Comparison of ENCODE assay signal across 8 cellular contexts in the genomic region with DNA sequence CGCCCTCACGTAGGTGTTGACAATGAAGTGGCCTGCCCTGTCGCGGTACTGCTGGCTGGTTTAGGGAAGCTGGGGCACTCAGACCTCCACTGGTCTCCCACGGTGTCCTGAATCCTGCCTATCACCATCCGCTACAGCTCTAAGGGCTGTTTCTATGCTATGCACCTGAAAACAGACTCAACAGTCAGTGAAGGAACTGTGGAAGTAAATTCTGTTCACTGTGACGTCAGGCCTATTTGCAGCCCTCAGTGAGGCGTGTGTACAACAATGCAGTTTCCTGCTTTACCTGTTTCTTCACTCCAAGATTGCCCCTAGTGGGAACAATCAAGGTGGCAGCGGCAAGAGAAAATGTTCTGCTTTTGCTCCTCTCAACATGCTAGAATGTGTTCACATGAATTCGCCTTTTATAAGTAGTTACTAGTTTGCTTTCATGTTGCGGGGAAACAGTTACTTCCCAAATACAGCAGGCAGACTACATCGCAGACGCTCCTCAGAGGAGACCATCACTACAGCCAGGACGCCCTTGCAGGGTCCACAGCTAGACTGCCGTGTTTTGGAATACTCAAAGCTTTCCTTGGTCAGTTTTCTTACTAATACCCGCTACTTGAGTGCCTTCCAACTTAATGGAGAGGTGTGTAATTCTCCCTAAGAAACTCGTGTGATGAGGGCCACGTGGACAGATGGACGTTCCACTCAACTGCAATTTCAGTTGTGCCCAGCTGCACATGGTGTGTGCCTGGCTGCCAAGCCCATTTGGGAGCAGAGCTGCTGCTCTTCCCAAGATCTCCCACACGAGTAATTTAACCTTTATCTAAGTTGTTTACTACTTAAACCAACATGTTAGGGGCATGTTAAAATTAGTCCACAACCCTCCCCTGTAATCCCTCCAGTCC.
DNase-seq lines count a peak whose midpoint lies in the region; ATAC-seq and TF ChIP-seq lines count a peak whose summit lies in the region.

No MANE protein-coding gene starts in this region.

- no peak overlapping the region for H3K27ac ChIP-seq in parathyroid adenoma

- no peak overlapping the region for H3K4me3 ChIP-seq in parathyroid adenoma (ENCODE audit: low read depth, low read length)

- no peaks in the 10 kb centered on the region for H3K36me3 ChIP-seq in parathyroid adenoma (ENCODE audit: control insufficient read depth, insufficient read depth, low read length)

- H3K4me1 ChIP-seq in parathyroid adenoma = peaks cover 3% of the 10 kb centered on the region

- no peak overlapping the region for H2AFZ ChIP-seq in parathyroid adenoma

- DNase-seq in CD1c-positive myeloid dendritic cell (ENCODE audit: extremely low spot score) (peak; percentile 57), NCI-H2227 (lab: John Stamatoyannopoulos, UW; ENCODE audit: unreplicated experiment) (peak; percentile 58), cerebellar cortex (ENCODE audit: low spot score) (peak; percentile 65), SKM-1 treated with dmso at 0.1 percent for 144 hours (lab: John Stamatoyannopoulos, UW; ENCODE audit: unreplicated experiment) (no peak)
- DNase-seq in activated CD4-positive, alpha-beta T cell treated with anti-CD3 and anti-CD28 coated beads for 1 hour = no peak

- H3K27me3 ChIP-seq in parathyroid adenoma (ENCODE audit: control insufficient read depth, insufficient read depth, low read length) = no peaks in the 10 kb centered on the region

- peak overlapping the region; percentile 20 for H3K4me2 ChIP-seq in parathyroid adenoma (ENCODE audit: low read length)

- no peaks in the 10 kb centered on the region for H3K79me2 ChIP-seq in parathyroid adenoma

- no peaks in the 10 kb centered on the region for H3K9me3 ChIP-seq in parathyroid adenoma (ENCODE audit: control insufficient read depth, low read length)

- TF ChIP-seq CTCF in parathyroid adenoma (IDR thresholded peaks at IDR 0.05) = no peak

- ATAC-seq in GM19452 (IDR thresholded peaks at IDR 0.05; ENCODE audit: unreplicated experiment) (peak; percentile 24), HG02938 (IDR thresholded peaks at IDR 0.05; ENCODE audit: unreplicated experiment) (no peak)

- H3K9ac ChIP-seq in parathyroid adenoma = no peak overlapping the region

Comparison
In these comparisons a context has a peak if more than half of its experiments do, and no peak if none do; other contexts are left out.
1. DNase-seq: peak in CD1c-positive myeloid dendritic cell (single experiment), NCI-H2227 (single experiment) and cerebellar cortex (single experiment); none in SKM-1 treated with dmso at 0.1 percent for 144 hours (single experiment) and activated CD4-positive, alpha-beta T cell treated with anti-CD3 and anti-CD28 coated beads for 1 hour (single experiment).